ENCODE assay signal across 1 cellular context in the genomic region with DNA sequence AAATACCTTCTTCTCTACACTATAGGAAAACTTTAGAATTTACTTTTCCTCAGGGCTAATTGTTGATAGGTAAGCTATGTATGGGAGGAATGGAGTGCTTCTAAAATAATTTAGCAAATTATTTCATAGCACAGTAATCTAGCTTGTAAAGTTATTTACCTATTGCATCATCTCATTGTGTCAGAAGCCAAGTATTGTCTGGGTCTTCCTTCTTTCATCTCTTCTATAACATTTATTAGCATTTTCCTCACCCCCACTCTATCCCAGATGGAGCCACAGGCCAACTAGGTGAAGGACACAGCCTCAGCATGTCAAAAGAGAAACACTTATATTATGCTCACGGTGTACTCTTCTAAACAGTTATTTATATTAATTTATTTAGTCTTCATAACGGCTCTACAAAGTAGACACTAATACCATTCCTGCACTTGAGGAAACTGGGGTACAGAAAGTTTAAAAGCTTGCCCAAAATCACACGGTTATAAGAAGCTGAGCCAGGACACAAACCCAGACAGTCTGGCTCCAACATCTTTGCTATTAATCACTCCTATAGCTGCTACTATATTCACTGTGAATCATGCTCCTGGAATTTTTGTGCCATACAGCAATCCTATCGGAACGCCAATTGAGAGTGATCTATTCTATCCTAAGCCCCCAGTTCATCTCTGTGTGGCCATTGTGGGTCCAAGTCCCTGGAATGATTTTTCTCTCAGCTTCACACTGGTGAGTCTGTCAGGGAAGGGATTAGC.
TF ChIP-seq lines count a peak whose summit lies in the region.

No MANE protein-coding gene starts in this region.

TF ChIP-seq in K562, 482 proteins besides CTCF, POLR2A, EP300 and RAD21 (continued from another document):
- TF ChIP-seq CEBPG (CRISPR knock-in tag; IDR thresholded peaks at IDR 0.05) (no peak), CEBPG (tag; conservative IDR thresholded peaks at IDR 0.05 in 1 of 2, IDR thresholded peaks at IDR 0.05 in 1 of 2) (peak; percentile 22 to 79; a peak in 2 of 4 replicates)
